ENCODE assay signal across 12 cellular contexts in the genomic region with DNA sequence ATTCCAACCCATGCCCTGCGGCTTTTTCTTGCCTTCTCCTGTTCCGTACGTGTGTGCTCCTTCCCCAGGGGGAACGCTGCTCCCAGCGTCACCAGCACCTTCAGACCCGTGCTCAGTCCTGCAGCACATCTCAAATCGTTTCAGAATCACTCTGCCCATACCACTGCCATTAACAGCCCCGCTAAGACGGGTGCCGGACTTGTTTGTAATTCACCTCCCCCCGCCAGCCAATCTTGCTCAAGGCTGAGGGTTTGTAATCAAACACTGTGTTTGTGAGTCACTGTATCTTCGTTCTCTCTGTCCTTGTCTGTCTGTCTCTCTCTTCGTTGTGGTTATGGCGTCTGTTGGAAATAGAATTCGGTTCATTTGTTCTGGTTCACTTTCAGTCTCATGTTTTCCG. TPM values are rescaled to one million over a fixed set of nuclear protein-coding genes. Genes with fewer than 3 reads are reported as not detected.
DNase-seq lines count a peak whose midpoint lies in the region; ATAC-seq and TF ChIP-seq lines count a peak whose summit lies in the region.
"Had no signal": no experiment of that assay in that cellular context is flagged by ENCODE, and none has a peak within 500 bp of the region (broad histone marks: within the 10 kb centered on the region; RNA-seq: fewer than 3 reads in every experiment).

No MANE protein-coding gene starts in this region.

- BruUV-seq in HCT116 (replicated peaks; lab: Mats Ljungman, UMichigan), result no TSS peak

- WGBS in smooth muscle cell (ENCODE audit: low lambda C conversion rate), result 71% methylated on average over 16 of the region's 16 CpGs

- no peak overlapping the region for H3K27ac ChIP-seq in HCT116 (ENCODE audit: low read depth, low read length)
- no peak overlapping the region for H3K27ac ChIP-seq in smooth muscle cell (ENCODE audit: low read depth)
- no peak overlapping the region for H3K27ac ChIP-seq in tibial artery

- H3K36me3 ChIP-seq in HCT116 (ENCODE audit: control insufficient read depth in 1 of 2, insufficient read depth in 2 of 2, low read length in 2 of 2), result no peaks in the 10 kb centered on the region
- H3K36me3 ChIP-seq in smooth muscle cell (ENCODE audit: low read depth), result no peaks in the 10 kb centered on the region
- no peaks in the 10 kb centered on the region for H3K36me3 ChIP-seq in tibial artery

- no peaks in the 10 kb centered on the region for H3K27me3 Mint-ChIP-seq in mesothelial cell of epicardium (ENCODE audit: low read depth)

- H3K4me1 ChIP-seq in HCT116 (ENCODE audit: control insufficient read depth in 1 of 2, insufficient read depth in 2 of 2, low read length in 2 of 2), result peaks cover 0 to 16% of the 10 kb centered on the region in 2 experiments; a peak in 1 of 4 replicates
- H3K4me1 ChIP-seq in smooth muscle cell (ENCODE audit: low read depth), result no peaks in the 10 kb centered on the region
- peaks cover 0 to 13% (median 8%) of the 10 kb centered on the region in 4 donors for H3K4me1 ChIP-seq in tibial artery

- H3K27ac Mint-ChIP-seq in mesothelial cell of epicardium, result no peak overlapping the region
- H3K27ac Mint-ChIP-seq: activated CD4-positive, alpha-beta T cell treated with anti-CD3 and anti-CD28 coated beads, Interleukin-2, amount 10 ng/mL, durations not matched to agents 24 days and 14 days had no signal

- H4K20me1 ChIP-seq in HCT116 (ENCODE audit: insufficient read depth), result no peaks in the 10 kb centered on the region
- no peaks in the 10 kb centered on the region for H4K20me1 ChIP-seq in smooth muscle cell (ENCODE audit: low read depth)

- TF ChIP-seq POLR2A in HCT116 (IDR thresholded peaks at IDR 0.05; ENCODE audit: borderline replicate concordance, extremely low read depth, insufficient read depth, insufficient read length), result no peak

- H3K4me1 Mint-ChIP-seq in mesothelial cell of epicardium, result peaks cover 5% of the 10 kb centered on the region
- H3K4me1 Mint-ChIP-seq: activated CD4-positive, alpha-beta T cell treated with anti-CD3 and anti-CD28 coated beads, Interleukin-2, amount 10 ng/mL, durations not matched to agents 24 days and 14 days had no signal

- H3K9ac ChIP-seq in HCT116 (ENCODE audit: low read length), result no peak overlapping the region
- no peak overlapping the region for H3K9ac ChIP-seq in smooth muscle cell (ENCODE audit: low read depth)

- ATAC-seq in HCT116 (no peak), HG02970 (IDR thresholded peaks at IDR 0.05; ENCODE audit: low FRiP score, unreplicated experiment) (no peak)
- ATAC-seq: SK-N-SH treated with all-trans-retinoic acid at 6 μM for 48 hours had no signal

- H2AFZ ChIP-seq in HCT116 (ENCODE audit: low read depth, low read length, poor library complexity, severe bottlenecking) (no peak overlapping the region), smooth muscle cell (ENCODE audit: low read depth) (peak overlapping the region; percentile 56)

- no peak for TF ChIP-seq RAD21 in HCT116 (IDR thresholded peaks at IDR 0.05; ENCODE audit: low read depth)

- H3K36me3 Mint-ChIP-seq in mesothelial cell of epicardium, result no peaks in the 10 kb centered on the region

- H3K9me3 ChIP-seq in HCT116 (ENCODE audit: control insufficient read depth in 1 of 2, insufficient read depth in 1 of 2, low read depth in 1 of 2, low read length in 2 of 2) (no peaks in the 10 kb centered on the region), smooth muscle cell (replicated peaks; ENCODE audit: low read depth) (no peaks in the 10 kb centered on the region), tibial artery (no peaks in the 10 kb centered on the region)

- H3K4me3 ChIP-seq in HCT116 (replicated peaks in 1 of 2; ENCODE audit: low read depth in 1 of 2, low read length in 2 of 2), result no peak overlapping the region
- peak overlapping the region; percentile 48 for H3K4me3 ChIP-seq in WI38 (ENCODE audit: low read depth, low read length)
- H3K4me3 ChIP-seq in fibroblast of villous mesenchyme (ENCODE audit: low read depth, low read length), result peak overlapping the region; percentile 51
- H3K4me3 ChIP-seq in smooth muscle cell, result no peak overlapping the region
- no peak overlapping the region for H3K4me3 ChIP-seq in tibial artery

- no peak for TF ChIP-seq CTCF in HCT116 (IDR thresholded peaks at IDR 0.05 in 2 of 3, conservative IDR thresholded peaks at IDR 0.05 in 1 of 3; ENCODE audit: borderline replicate concordance in 1 of 3, insufficient read depth in 1 of 3, low read depth in 2 of 3, low read length in 2 of 3)
- no peak for TF ChIP-seq CTCF in WI38 (IDR thresholded peaks at IDR 0.05; ENCODE audit: low read depth, low read length)
- TF ChIP-seq CTCF in fibroblast of villous mesenchyme (IDR thresholded peaks at IDR 0.05; ENCODE audit: insufficient read depth, low read depth, low read length), result no peak
- no peak for TF ChIP-seq CTCF in smooth muscle cell (IDR thresholded peaks at IDR 0.05; ENCODE audit: borderline replicate concordance, insufficient read depth, poor library complexity, severe bottlenecking)
- no peak for TF ChIP-seq CTCF in tibial artery (IDR thresholded peaks at IDR 0.05)
- no peak for TF ChIP-seq CTCF in mesothelial cell of epicardium (IDR thresholded peaks at IDR 0.05; ENCODE audit: unreplicated experiment)

- H3K4me3 Mint-ChIP-seq in mesothelial cell of epicardium, result no peak overlapping the region
- H3K4me3 Mint-ChIP-seq: activated CD4-positive, alpha-beta T cell treated with anti-CD3 and anti-CD28 coated beads, Interleukin-2, amount 10 ng/mL, durations not matched to agents 24 days and 14 days had no signal

- POLR2A ChIA-PET in HCT116 (lab: Charles Lee), result no interaction called here

- intact Hi-C loops in HCT116 (cut with micrococcal nuclease) (no loop called here), tibial artery (cut with DNase I; ENCODE audit: low total_unique reads) (no loop called here)

- H3K9me3 Mint-ChIP-seq in mesothelial cell of epicardium, result no peaks in the 10 kb centered on the region
- H3K9me3 Mint-ChIP-seq: activated CD4-positive, alpha-beta T cell treated with anti-CD3 and anti-CD28 coated beads, Interleukin-2, amount 10 ng/mL, durations not matched to agents 24 days and 14 days had no signal

- 0 out of 2 replicates have a peak overlapping the region, but pooled peaks have one; percentile 21 for H3K4me2 ChIP-seq in HCT116 (ENCODE audit: low read length)
- no peak overlapping the region for H3K4me2 ChIP-seq in smooth muscle cell

- H3K79me2 ChIP-seq in HCT116 (ENCODE audit: insufficient read depth, low read length) (no peaks in the 10 kb centered on the region), smooth muscle cell (ENCODE audit: low read depth) (no peaks in the 10 kb centered on the region)

- H3K27me3 ChIP-seq in HCT116 (ENCODE audit: insufficient read depth, low read length) (no peaks in the 10 kb centered on the region), smooth muscle cell (ENCODE audit: low read depth) (no peaks in the 10 kb centered on the region), tibial artery (peaks cover 0 to 63% of the 10 kb centered on the region in 2 donors)

- H3F3A ChIP-seq in smooth muscle cell (ENCODE audit: low read depth), result no peaks in the 10 kb centered on the region

- H3K9me2 ChIP-seq in HCT116 (ENCODE audit: insufficient read depth), result no peaks in the 10 kb centered on the region

- CTCF ChIA-PET in HCT116 (lab: Charles Lee), result no interaction called here

- DNase-seq in HCT116 (ENCODE audit: low read depth, low spot score) (no peak), fibroblast of villous mesenchyme (ENCODE audit: low read depth) (peak; percentile 62), smooth muscle cell (lab: John Stamatoyannopoulos, UW; ENCODE audit: unreplicated experiment) (no peak), dermis blood vessel endothelial cell (no peak), tibial artery (no peak), mesothelial cell of epicardium (ENCODE audit: low spot score in 2 of 2, unreplicated experiment in 2 of 2) (no peak)
- DNase-seq: activated CD4-positive, alpha-beta T cell treated with anti-CD3 and anti-CD28 coated beads, Interleukin-2, amount 10 ng/mL, durations not matched to agents 24 days and 14 days; activated effector memory CD4-positive, alpha-beta T cell treated with Interleukin-2 at 50 U/mL for 16 hours; NCI-H510A had no signal

- RAD21 ChIA-PET in HCT116 (lab: Charles Lee; ENCODE audit: low non-redundant PET in 1 of 2, low total read pairs in 2 of 2, uncharacterized antibody in 2 of 2, unreplicated experiment in 2 of 2), result no interaction called here

TF ChIP-seq in HCT116, 20 proteins besides CTCF, POLR2A, EP300 and RAD21 (continues in another document):
- TF ChIP-seq POLR2AphosphoS5 (IDR thresholded peaks at IDR 0.05; ENCODE audit: low read depth, low read length) (no peak), CEBPB (IDR thresholded peaks at IDR 0.05; ENCODE audit: low read depth) (no peak), SP1 (IDR thresholded peaks at IDR 0.05; ENCODE audit: low read depth) (no peak), SIN3A (IDR thresholded peaks at IDR 0.05; ENCODE audit: low read depth) (no peak), ZFX (IDR thresholded peaks at IDR 0.05) (no peak), YY1 (IDR thresholded peaks at IDR 0.05; ENCODE audit: extremely low read depth, insufficient replicate concordance, low read depth, low read length) (no peak)

RNA-seq across cellular contexts. Expression of a gene that starts 17.3 kb away (rescaled TPM):
- total RNA-seq in HCT116 (2021; ENCODE audit: unreplicated experiment), result 0.25 TPM
- 0.57 and 0.62 TPM in 2 replicates for polyA plus RNA-seq in HCT116 (2012)
- total RNA-seq in fibroblast of villous mesenchyme, result under 0.01 TPM in 1 of 2 replicates, not detected in the other
- 1.8 and 3.9 TPM in 2 replicates for total RNA-seq in smooth muscle cell
- 1.0 and 3.9 TPM in 2 replicates for polyA plus RNA-seq in smooth muscle cell
- 0.34 and 1.1 TPM in 2 replicates for total RNA-seq in dermis blood vessel endothelial cell
- total RNA-seq in mesothelial cell of epicardium, result 5.4 to 6.9 TPM (median 6.8 TPM) in 3 replicates
- total RNA-seq: activated CD4-positive, alpha-beta T cell treated with anti-CD3 and anti-CD28 coated beads, Interleukin-2, amount 10 ng/mL, durations not matched to agents 24 days and 14 days had no signal

RNA-seq across cellular contexts. Expression of a gene that starts 33.0 kb away (rescaled TPM):
- total RNA-seq in HCT116 (2021; ENCODE audit: unreplicated experiment), result 34.4 TPM
- polyA plus RNA-seq in HCT116 (2012), result 25.6 and 29.3 TPM in 2 replicates
- total RNA-seq in fibroblast of villous mesenchyme, result 12.1 and 15.5 TPM in 2 replicates
- total RNA-seq in smooth muscle cell, result 5.8 and 8.5 TPM in 2 replicates
- polyA plus RNA-seq in smooth muscle cell, result 26.7 and 29.2 TPM in 2 replicates
- 14.3 and 20.3 TPM in 2 replicates for total RNA-seq in dermis blood vessel endothelial cell
- 49.6 to 57.0 TPM (median 53.7 TPM) in 3 replicates for total RNA-seq in mesothelial cell of epicardium

RNA-seq across cellular contexts. Expression of a gene that starts 33.1 kb away (rescaled TPM):
- 17.7 TPM for total RNA-seq in HCT116 (2021; ENCODE audit: unreplicated experiment)
- 11.2 and 13.1 TPM in 2 replicates for polyA plus RNA-seq in HCT116 (2012)
- total RNA-seq in fibroblast of villous mesenchyme, result 12.5 and 17.4 TPM in 2 replicates
- 8.2 and 13.7 TPM in 2 replicates for total RNA-seq in smooth muscle cell
- 10.2 and 12.2 TPM in 2 replicates for polyA plus RNA-seq in smooth muscle cell
- total RNA-seq in dermis blood vessel endothelial cell, result 13.3 and 14.8 TPM in 2 replicates
- total RNA-seq in mesothelial cell of epicardium, result 32.5 to 41.2 TPM (median 36.3 TPM) in 3 replicates

RNA-seq across cellular contexts. Expression of a gene that starts 40.2 kb away (rescaled TPM):
- 248 TPM for total RNA-seq in HCT116 (2021; ENCODE audit: unreplicated experiment)
- polyA plus RNA-seq in HCT116 (2012), result 244 and 255 TPM in 2 replicates
- total RNA-seq in fibroblast of villous mesenchyme, result 73.8 and 84.6 TPM in 2 replicates
- total RNA-seq in smooth muscle cell, result 75.0 and 86.1 TPM in 2 replicates
- polyA plus RNA-seq in smooth muscle cell, result 109 and 127 TPM in 2 replicates
- total RNA-seq in dermis blood vessel endothelial cell, result 99.6 and 235 TPM in 2 replicates
- 73.3 to 82.1 TPM (median 77.2 TPM) in 3 replicates for total RNA-seq in mesothelial cell of epicardium

Comparison
In these comparisons a context has a peak if more than half of its experiments do, and no peak if none do; other contexts are left out.
1. H3K4me3 ChIP-seq: peak in WI38 (single experiment) and fibroblast of villous mesenchyme (single experiment); none in HCT116 (0 of 2), smooth muscle cell (single experiment) and tibial artery (0 of 2).